ENCODE assay signal across 8 cellular contexts in the genomic region with DNA sequence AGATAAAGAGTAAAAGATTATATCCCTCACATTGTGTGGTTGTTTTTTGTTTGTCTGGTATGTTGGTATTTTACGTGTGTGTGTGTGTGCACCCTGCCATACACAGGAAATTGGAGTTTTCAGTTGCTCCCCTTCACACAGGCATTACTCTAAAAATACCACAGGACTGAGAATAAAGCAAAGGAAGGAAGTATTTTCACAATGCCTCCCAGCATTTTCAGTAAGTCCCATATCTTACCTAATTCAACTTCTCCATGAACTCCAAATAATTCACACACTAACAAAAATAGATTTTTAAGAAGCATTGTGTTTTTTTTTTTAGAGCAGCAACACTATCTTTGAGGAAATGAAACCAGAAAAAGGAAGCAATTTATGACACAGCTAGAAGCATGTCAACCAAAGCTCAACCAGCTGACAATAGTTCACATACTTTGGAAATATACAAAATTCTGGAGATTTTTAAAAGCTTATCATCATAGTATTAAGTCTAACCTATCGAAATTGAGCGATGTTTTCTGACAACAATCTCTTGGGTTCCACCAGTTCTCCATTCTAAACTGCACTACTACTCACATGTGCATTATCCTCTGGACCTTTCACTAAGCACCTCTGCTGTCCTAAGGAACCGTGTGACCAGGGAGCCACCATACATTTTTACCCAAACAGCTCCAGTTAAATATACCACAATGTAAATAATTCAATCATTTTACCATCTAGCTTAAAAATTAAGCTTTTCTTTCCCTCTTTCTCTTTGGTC. TPM values are rescaled to one million over a fixed set of nuclear protein-coding genes. Genes with fewer than 3 reads are reported as not detected.
A peak's percentile ranks its signal among the peaks of the same experiment; 100 is the strongest.
DNase-seq lines count a peak whose midpoint lies in the region; ATAC-seq, FAIRE-seq and TF ChIP-seq lines count a peak whose summit lies in the region.

No MANE protein-coding gene starts in this region.

- TF ChIP-seq EP300 in HepG2 (IDR thresholded peaks at IDR 0.05; ENCODE audit: low read depth in 2 of 2, low read length in 2 of 2) (no peak), HepG2 (CRISPR knock-in tag; IDR thresholded peaks at IDR 0.05; ENCODE audit: borderline replicate concordance) (no peak)

- intact Hi-C loops in HepG2 (cut with micrococcal nuclease; ENCODE audit: unreplicated experiment) (no loop called here), uterus (cut with DNase I; ENCODE audit: low total_unique reads) (loop anchor here (5.0 to 10.0 kb wide), 2 partner anchors 268 to 386 kb away; a partner anchor contains a TSS), posterior cingulate gyrus (cut with DNase I) (loop anchor here (5.0 to 10.0 kb wide), 4 partner anchors 62 to 464 kb away; a partner anchor contains a TSS)

- FAIRE-seq in HepG2 (lab: Jason Lieb, UNC) = no peak

- peaks cover 52% of the 10 kb centered on the region for H3K4me1 Mint-ChIP-seq in activated CD4-positive, alpha-beta memory T cell treated with anti-CD3 and anti-CD28 coated beads, Interleukin-2, amount 10 ng/mL, durations not matched to agents 7 days and 5 days

- H3K27me3 Mint-ChIP-seq in activated CD4-positive, alpha-beta memory T cell treated with anti-CD3 and anti-CD28 coated beads, Interleukin-2, amount 10 ng/mL, durations not matched to agents 7 days and 5 days = no peaks in the 10 kb centered on the region

- peaks cover 19% of the 10 kb centered on the region for H3K36me3 Mint-ChIP-seq in activated CD4-positive, alpha-beta memory T cell treated with anti-CD3 and anti-CD28 coated beads, Interleukin-2, amount 10 ng/mL, durations not matched to agents 7 days and 5 days (ENCODE audit: low read depth)

- H3K4me3 Mint-ChIP-seq in activated CD4-positive, alpha-beta memory T cell treated with anti-CD3 and anti-CD28 coated beads, Interleukin-2, amount 10 ng/mL, durations not matched to agents 7 days and 5 days = peak overlapping the region; percentile 90

- no peak overlapping the region for H3K27ac ChIP-seq in AG04450 (ENCODE audit: low read depth, low read length)
- no peak overlapping the region for H3K27ac ChIP-seq in HepG2 (ENCODE audit: extremely low read length, insufficient read depth, low read length)
- H3K27ac ChIP-seq in uterus = peak overlapping the region; percentile 95 to 99

- TF ChIP-seq CTCF in AG04450 (IDR thresholded peaks at IDR 0.05; ENCODE audit: low read depth, low read length) (no peak), HepG2 (CRISPR knock-in tag; IDR thresholded peaks at IDR 0.05) (no peak), uterus (IDR thresholded peaks at IDR 0.05) (no peak)

- POLR2A ChIA-PET in AG04450 (lab: Yijun Ruan, JAX) (interaction anchor here (0.6 to 1.0 kb wide), 2 partner anchors 53 to 374 kb away, joined by 3 read pairs; no protein-coding TSS in a partner anchor), HepG2 (lab: Yijun Ruan, JAX) (interaction anchor here (3.2 kb wide), 1 partner anchor 9 kb away, joined by 12 read pairs; no protein-coding TSS in a partner anchor)
- POLR2A ChIA-PET in activated CD4-positive, alpha-beta memory T cell treated with anti-CD3 and anti-CD28 coated beads, Interleukin-2, amount 10 ng/mL, durations not matched to agents 7 days and 5 days (lab: Charles Lee) = interaction anchor here (1.3 to 9.4 kb wide), 14 partner anchors 9 to 934 kb away, joined by 3 to 131 read pairs (median 6); a partner anchor contains a TSS

- H3K4me3 ChIP-seq in AG04450 (ENCODE audit: low read depth, low read length) (peak overlapping the region; percentile 39), HepG2 (replicated peaks in 1 of 3; ENCODE audit: insufficient read depth in 1 of 3, low read depth in 2 of 3, low read length in 3 of 3) (peak overlapping the region; percentile 32 to 93 (median 89); a peak in 5 of 6 replicates), uterus (peak overlapping the region in 1 of 2 donors; percentile 77)

- no peaks in the 10 kb centered on the region for H3K27me3 ChIP-seq in AG04450 (ENCODE audit: control insufficient read depth, insufficient read depth, low read length)
- H3K27me3 ChIP-seq in HepG2 (ENCODE audit: control insufficient read depth in 1 of 2, insufficient read depth in 2 of 2, low read length in 2 of 2) = no peaks in the 10 kb centered on the region
- no peaks in the 10 kb centered on the region for H3K27me3 ChIP-seq in uterus

- WGBS in HepG2 (ENCODE audit: low lambda C conversion rate) = 63% methylated on average over 4 of the region's 4 CpGs

- H3K36me3 ChIP-seq in HepG2 (replicated peaks in 1 of 2; ENCODE audit: control insufficient read depth in 1 of 2, insufficient read depth in 2 of 2, low read length in 2 of 2) (no peaks in the 10 kb centered on the region; a peak in 1 of 5 replicates), uterus (no peaks in the 10 kb centered on the region)

- CTCF ChIA-PET in AG04450 (lab: Charles Lee) (interaction anchor here (0.6 to 6.8 kb wide), 9 partner anchors 8 to 435 kb away, joined by 3 to 53 read pairs (median 4); no protein-coding TSS in a partner anchor), HepG2 (lab: Yijun Ruan, JAX; ENCODE audit: low intra/inter-chr PET ratio, low total read pairs) (no interaction called here)
- CTCF ChIA-PET in activated CD4-positive, alpha-beta memory T cell treated with anti-CD3 and anti-CD28 coated beads, Interleukin-2, amount 10 ng/mL, durations not matched to agents 7 days and 5 days (lab: Charles Lee) = interaction anchor here (0.6 to 4.5 kb wide), 15 partner anchors 8 to 455 kb away, joined by 3 to 41 read pairs (median 5); a partner anchor contains a TSS

- in situ Hi-C loops in HepG2 (cut with HindIII; ENCODE audit: extremely low pct_ligation_motif_present, low pct_unique_long_range_greater_than_20kb) = no loop called here

- H3K79me2 ChIP-seq in HepG2 (ENCODE audit: insufficient read depth, low read length) = peaks cover 62% of the 10 kb centered on the region

- peaks cover 57% of the 10 kb centered on the region for H3K4me1 ChIP-seq in HepG2 (ENCODE audit: insufficient read depth, low read length)
- peaks cover 0 to 5% of the 10 kb centered on the region in 2 donors for H3K4me1 ChIP-seq in uterus

- no TSS peak for BruUV-seq in HepG2 (replicated peaks; lab: Mats Ljungman, UMichigan)

- TF ChIP-seq RAD21 in HepG2 (CRISPR knock-in tag; IDR thresholded peaks at IDR 0.05) = no peak

- H3K9me3 Mint-ChIP-seq in activated CD4-positive, alpha-beta memory T cell treated with anti-CD3 and anti-CD28 coated beads, Interleukin-2, amount 10 ng/mL, durations not matched to agents 7 days and 5 days = no peaks in the 10 kb centered on the region

- no peak overlapping the region for H2AFZ ChIP-seq in HepG2 (ENCODE audit: low read length)

- ATAC-seq in GM18873 (IDR thresholded peaks at IDR 0.05; ENCODE audit: low FRiP score, unreplicated experiment) (peak; percentile 39), HG03442 (IDR thresholded peaks at IDR 0.05; ENCODE audit: unreplicated experiment) (peak; percentile 26), HepG2 (no peak)

- TF ChIP-seq POLR2A in HepG2 (IDR thresholded peaks at IDR 0.05; ENCODE audit: insufficient read depth in 1 of 2, low read depth in 2 of 2, low read length in 2 of 2) (no peak), uterus (IDR thresholded peaks at IDR 0.05) (no peak)

- H4K20me1 ChIP-seq in HepG2 (ENCODE audit: insufficient read depth, low read length) = no peaks in the 10 kb centered on the region; the same call in 1 of the 2 replicates

- H3K27ac Mint-ChIP-seq in activated CD4-positive, alpha-beta memory T cell treated with anti-CD3 and anti-CD28 coated beads, Interleukin-2, amount 10 ng/mL, durations not matched to agents 7 days and 5 days = peak overlapping the region; percentile 88

- H3K4me2 ChIP-seq in HepG2 (ENCODE audit: low read depth, low read length) = peak overlapping the region; percentile 75

- H3K9ac ChIP-seq in HepG2 (ENCODE audit: insufficient read depth, low read depth, low read length) = peak overlapping the region; percentile 15

- H3K9me3 ChIP-seq in AG04450 (ENCODE audit: control insufficient read depth, insufficient read depth, low read length) (peaks cover 3% of the 10 kb centered on the region; the same call in 1 of the 2 replicates), HepG2 (ENCODE audit: low read length) (no peaks in the 10 kb centered on the region), uterus (no peaks in the 10 kb centered on the region)

- no peak for DNase-seq in AG04450 (ENCODE audit: low read depth, low spot score)
- DNase-seq in activated CD4-positive, alpha-beta memory T cell treated with anti-CD3 and anti-CD28 coated beads, Interleukin-2, amount 10 ng/mL, durations not matched to agents 7 days and 5 days = no peak
- DNase-seq in HepG2 (ENCODE audit: low spot score) = no peak
- no peak for DNase-seq in uterus
- DNase-seq in NCI-H82 treated with DMSO at 0.1 percent for 48 hours (lab: John Stamatoyannopoulos, UW; ENCODE audit: unreplicated experiment) = no peak
- no peak for DNase-seq in posterior cingulate gyrus

RNA-seq across cellular contexts. Expression of a gene that starts 2.1 kb away (rescaled TPM):
- 38.8 and 49.4 TPM in 2 replicates for polyA plus RNA-seq in AG04450 (2011; rRNA removed)
- polyA minus RNA-seq in AG04450 (2011; rRNA and poly(A)+ RNA removed) = 19.9 and 29.0 TPM in 2 replicates
- total RNA-seq in activated CD4-positive, alpha-beta memory T cell treated with anti-CD3 and anti-CD28 coated beads, Interleukin-2, amount 10 ng/mL, durations not matched to agents 7 days and 5 days = 10 to 100 TPM; 36.9 to 37.2 TPM
- 19.3 and 29.5 TPM in 2 replicates for total RNA-seq in HepG2 (2016; rRNA removed; fragmentation: Illumina TruSeq; extraction: Trizol)
- total RNA-seq in HepG2 (2016; cell fraction: cytosol; rRNA removed; fragmentation: Illumina TruSeq; extraction: Trizol; ENCODE audit: low read depth) = 13.5 and 15.0 TPM in 2 replicates
- 20.1 and 28.2 TPM in 2 replicates for total RNA-seq in HepG2 (2016; cell fraction: insoluble cytoplasmic fraction; rRNA removed; fragmentation: Illumina TruSeq; extraction: Trizol)
- 34.9 and 36.8 TPM in 2 replicates for total RNA-seq in HepG2 (2016; cell fraction: membrane; rRNA removed; fragmentation: Illumina TruSeq; extraction: Trizol)
- 10.8 and 11.8 TPM in 2 replicates for total RNA-seq in HepG2 (2016; cell fraction: nucleus; rRNA removed; fragmentation: Illumina TruSeq; extraction: Trizol)
- polyA plus RNA-seq in HepG2 (2011; rRNA removed) = 18.6 and 24.6 TPM in 2 replicates
- 12.1 and 17.5 TPM in 2 replicates for polyA plus RNA-seq in HepG2 (2011; cell fraction: cytosol; rRNA removed)
- 5.8 and 6.6 TPM in 2 replicates for polyA plus RNA-seq in HepG2 (2011; cell fraction: nucleus; rRNA removed)
- polyA plus RNA-seq in HepG2 (2012) = 15.8 and 17.0 TPM in 2 replicates
- polyA plus RNA-seq in HepG2 (2016; cell fraction: cytosol; fragmentation: Illumina TruSeq; extraction: Trizol; ENCODE audit: low read depth) = 26.2 and 31.5 TPM in 2 replicates
- polyA plus RNA-seq in HepG2 (2016; cell fraction: insoluble cytoplasmic fraction; fragmentation: Illumina TruSeq; extraction: Trizol; ENCODE audit: low read depth) = 52.7 and 53.8 TPM in 2 replicates
- 47.6 and 48.7 TPM in 2 replicates for polyA plus RNA-seq in HepG2 (2016; cell fraction: membrane; fragmentation: Illumina TruSeq; extraction: Trizol; ENCODE audit: low read depth)
- polyA plus RNA-seq in HepG2 (2016; cell fraction: nucleus; fragmentation: Illumina TruSeq; extraction: Trizol; ENCODE audit: insufficient read depth, low read depth) = 22.0 and 22.5 TPM in 2 replicates
- 10.0 and 15.8 TPM in 2 replicates for polyA minus RNA-seq in HepG2 (2011; rRNA and poly(A)+ RNA removed; ENCODE audit: low replicate concordance)
- 13.7 and 13.9 TPM in 2 replicates for polyA minus RNA-seq in HepG2 (2011; cell fraction: cytosol; rRNA and poly(A)+ RNA removed)
- 18.8 and 20.0 TPM in 2 replicates for polyA minus RNA-seq in HepG2 (2011; cell fraction: nucleus; rRNA and poly(A)+ RNA removed)
- 10 to 100 TPM; 13.1 to 55.2 (median 41.0) TPM for total RNA-seq in uterus

RNA-seq across cellular contexts. Expression of a gene that starts 35.4 kb away (rescaled TPM):
- 0.12 and 0.15 TPM in 2 replicates for polyA plus RNA-seq in AG04450 (2011; rRNA removed)
- 0.14 TPM in 1 of 2 replicates, not detected in the other for polyA minus RNA-seq in AG04450 (2011; rRNA and poly(A)+ RNA removed)
- total RNA-seq in activated CD4-positive, alpha-beta memory T cell treated with anti-CD3 and anti-CD28 coated beads, Interleukin-2, amount 10 ng/mL, durations not matched to agents 7 days and 5 days = under 1 TPM; 0.70 to 0.78 TPM
- not detected in 2 replicates for total RNA-seq in HepG2 (2016; rRNA removed; fragmentation: Illumina TruSeq; extraction: Trizol)
- total RNA-seq in HepG2 (2016; cell fraction: cytosol; rRNA removed; fragmentation: Illumina TruSeq; extraction: Trizol; ENCODE audit: low read depth) = not detected in 2 replicates
- not detected in 2 replicates for total RNA-seq in HepG2 (2016; cell fraction: insoluble cytoplasmic fraction; rRNA removed; fragmentation: Illumina TruSeq; extraction: Trizol)
- not detected in 2 replicates for total RNA-seq in HepG2 (2016; cell fraction: membrane; rRNA removed; fragmentation: Illumina TruSeq; extraction: Trizol)
- total RNA-seq in HepG2 (2016; cell fraction: nucleus; rRNA removed; fragmentation: Illumina TruSeq; extraction: Trizol) = not detected in 2 replicates
- polyA plus RNA-seq in HepG2 (2011; rRNA removed) = 0.13 and 0.24 TPM in 2 replicates
- 0.04 TPM in 1 of 2 replicates, not detected in the other for polyA plus RNA-seq in HepG2 (2011; cell fraction: cytosol; rRNA removed)
- 0.80 and 0.81 TPM in 2 replicates for polyA plus RNA-seq in HepG2 (2011; cell fraction: nucleus; rRNA removed)
- polyA plus RNA-seq in HepG2 (2012) = 0.20 TPM in 1 of 2 replicates, not detected in the other
- not detected in 2 replicates for polyA plus RNA-seq in HepG2 (2016; cell fraction: cytosol; fragmentation: Illumina TruSeq; extraction: Trizol; ENCODE audit: low read depth)
- polyA plus RNA-seq in HepG2 (2016; cell fraction: insoluble cytoplasmic fraction; fragmentation: Illumina TruSeq; extraction: Trizol; ENCODE audit: low read depth) = not detected in 2 replicates
- not detected in 2 replicates for polyA plus RNA-seq in HepG2 (2016; cell fraction: membrane; fragmentation: Illumina TruSeq; extraction: Trizol; ENCODE audit: low read depth)
- polyA plus RNA-seq in HepG2 (2016; cell fraction: nucleus; fragmentation: Illumina TruSeq; extraction: Trizol; ENCODE audit: insufficient read depth, low read depth) = not detected in 2 replicates
- polyA minus RNA-seq in HepG2 (2011; rRNA and poly(A)+ RNA removed; ENCODE audit: low replicate concordance) = 0.56 TPM in 1 of 2 replicates, not detected in the other
- polyA minus RNA-seq in HepG2 (2011; cell fraction: cytosol; rRNA and poly(A)+ RNA removed) = not detected in 2 replicates
- 0.37 TPM in 1 of 2 replicates, not detected in the other for polyA minus RNA-seq in HepG2 (2011; cell fraction: nucleus; rRNA and poly(A)+ RNA removed)
- 1 to 10 TPM in 1 of 4 donors, under 1 TPM in 2, not detected in 1; 0.26 to 1.7 (median 0.95) TPM for total RNA-seq in uterus

Comparison
In these comparisons a context has a peak if more than half of its experiments do, and no peak if none do; other contexts are left out.
1. H3K27ac ChIP-seq: peak in uterus (2 of 2); none in AG04450 (single experiment) and HepG2 (single experiment).